Comparison of ENCODE assay signal across 18 cellular contexts in the genomic region with DNA sequence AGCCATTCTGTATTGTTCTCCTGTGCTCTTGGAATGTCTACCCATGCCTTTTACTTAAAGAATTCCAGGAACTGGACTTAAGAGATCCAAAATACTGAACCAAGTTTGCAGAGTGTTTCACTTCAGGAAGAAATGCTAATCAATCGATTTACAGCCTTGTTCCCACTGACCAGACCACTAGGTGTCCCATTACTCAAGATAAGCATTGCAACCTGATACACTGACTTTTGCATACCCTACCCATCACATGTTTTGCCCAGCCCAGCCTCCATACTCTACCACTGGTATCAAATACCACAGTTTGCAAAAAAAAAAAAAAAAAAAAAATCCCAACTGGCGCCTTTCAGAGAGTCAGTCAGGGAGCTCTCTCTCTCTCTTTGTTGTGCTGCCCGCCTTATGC.
DNase-seq lines count a peak whose midpoint lies in the region; TF ChIP-seq lines count a peak whose summit lies in the region.
"Had no signal": no experiment of that assay in that cellular context is flagged by ENCODE, and none has a peak within 500 bp of the region (broad histone marks: within the 10 kb centered on the region; RNA-seq: fewer than 3 reads in every experiment).

No MANE protein-coding gene starts in this region.

- H2AFZ ChIP-seq in neural progenitor cell (replicated peaks), result no peak overlapping the region

- H3K27me3 ChIP-seq in WERI-Rb-1 (ENCODE audit: insufficient read depth, low read depth, severe bottlenecking), result no peaks in the 10 kb centered on the region
- H3K27me3 ChIP-seq in neural progenitor cell, result no peaks in the 10 kb centered on the region
- H3K27me3 ChIP-seq in MG63, result no peaks in the 10 kb centered on the region

- peaks cover 8% of the 10 kb centered on the region for H3K4me1 Mint-ChIP-seq in neural progenitor cell
- H3K4me1 Mint-ChIP-seq: CD14-positive monocyte had no signal

- H3K4me3 Mint-ChIP-seq in neural progenitor cell, result no peak overlapping the region
- H3K4me3 Mint-ChIP-seq: CD14-positive monocyte had no signal

- no peaks in the 10 kb centered on the region for H4K20me1 ChIP-seq in neural progenitor cell (ENCODE audit: low read depth)

- H3K27ac ChIP-seq in WERI-Rb-1 (no peak overlapping the region), neural progenitor cell (no peak overlapping the region)

- H3K4me2 ChIP-seq in neural progenitor cell, result no peak overlapping the region

- H3K9me3 ChIP-seq in WERI-Rb-1 (ENCODE audit: severe bottlenecking) (no peaks in the 10 kb centered on the region), neural progenitor cell (ENCODE audit: low read depth) (no peaks in the 10 kb centered on the region), MG63 (no peaks in the 10 kb centered on the region)

- no peak overlapping the region for H3K27ac Mint-ChIP-seq in neural progenitor cell
- H3K27ac Mint-ChIP-seq: CD14-positive monocyte had no signal

- H3K27me3 Mint-ChIP-seq in neural progenitor cell (ENCODE audit: insufficient read depth, low read depth), result peaks cover 3% of the 10 kb centered on the region

- peaks cover 18% of the 10 kb centered on the region for H3K9me3 Mint-ChIP-seq in neural progenitor cell

- H3K4me3 ChIP-seq in NB4 (ENCODE audit: low read depth, low read length) (no peak overlapping the region), WERI-Rb-1 (ENCODE audit: low read depth, low read length) (no peak overlapping the region), neural progenitor cell (no peak overlapping the region), MG63 (no peak overlapping the region)

- H3K4me1 ChIP-seq in neural progenitor cell, result no peaks in the 10 kb centered on the region

- H3K36me3 ChIP-seq in WERI-Rb-1 (no peaks in the 10 kb centered on the region), neural progenitor cell (no peaks in the 10 kb centered on the region), MG63 (no peaks in the 10 kb centered on the region)

- no peak for TF ChIP-seq POLR2A in NB4 (IDR thresholded peaks at IDR 0.05; ENCODE audit: extremely low read depth, insufficient read length)

- H3K79me2 ChIP-seq in neural progenitor cell (ENCODE audit: low read depth), result no peaks in the 10 kb centered on the region

- TF ChIP-seq CTCF in NB4 (IDR thresholded peaks at IDR 0.05; ENCODE audit: low read depth, low read length) (no peak), WERI-Rb-1 (IDR thresholded peaks at IDR 0.05; ENCODE audit: low read depth, low read length) (peak; percentile 18; the same call in 1 of the 2 replicates), neural progenitor cell (IDR thresholded peaks at IDR 0.05) (peak; percentile 29)

- DNase-seq in NCI-H2171 treated with DMSO at 0.1 percent for 48 hours (lab: John Stamatoyannopoulos, UW) (peak; percentile 35), NCI-H2171 (lab: John Stamatoyannopoulos, UW) (no peak), NB4 (ENCODE audit: low read depth) (peak; percentile 7), WERI-Rb-1 (no peak), neural progenitor cell (ENCODE audit: low spot score) (no peak), SHP77 (lab: John Stamatoyannopoulos, UW) (no peak), MG63 (no peak)
- no peak for DNase-seq in activated naive CD4-positive, alpha-beta T cell (lab: John Stamatoyannopoulos, UW)
- DNase-seq: COR-L47, EL, IMR-90, Kasumi-1, NCI-H1417, NCI-H187 treated with DMSO at 0.1 percent for 48 hours, NCI-H226, NCI-H524 treated with DMSO at 0.1 percent for 48 hours, SHP77 treated with DMSO at 0.1 percent for 48 hours had no signal

- no peak overlapping the region for H3K9ac ChIP-seq in neural progenitor cell

- no peaks in the 10 kb centered on the region for H3F3A ChIP-seq in neural progenitor cell (ENCODE audit: low read depth)

- H3K36me3 Mint-ChIP-seq in neural progenitor cell, result no peaks in the 10 kb centered on the region
- H3K36me3 Mint-ChIP-seq: CD14-positive monocyte had no signal

Comparison
In these comparisons a context has a peak if more than half of its experiments do, and no peak if none do; other contexts are left out.
1. DNase-seq: peak in NCI-H2171 treated with DMSO at 0.1 percent for 48 hours (single experiment) and NB4 (single experiment); none in NCI-H2171 (single experiment), WERI-Rb-1 (single experiment), neural progenitor cell (single experiment), SHP77 (0 of 2), activated naive CD4-positive, alpha-beta T cell (0 of 4) and MG63 (single experiment).